Comparison of ENCODE assay signal across 8 cellular contexts in the genomic region with DNA sequence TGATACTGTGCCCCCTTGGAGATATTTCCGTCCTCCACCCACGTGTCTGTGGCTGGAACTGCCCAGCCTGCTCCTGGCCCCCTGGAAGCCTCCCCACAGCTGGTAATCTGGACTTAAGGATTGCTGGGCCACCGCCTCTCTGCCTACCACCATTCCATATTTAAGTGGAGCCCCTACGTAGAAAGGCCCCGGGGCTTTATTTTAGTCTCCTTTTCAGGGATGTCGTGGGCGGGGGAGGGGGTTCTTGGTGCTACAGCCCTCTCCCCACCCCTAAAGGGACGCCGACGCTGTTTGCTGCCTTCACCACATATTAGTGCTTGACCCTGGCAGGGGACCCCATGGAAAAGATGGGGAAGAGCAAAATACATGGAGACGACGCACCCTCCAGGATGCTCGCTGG. TPM values are rescaled to one million over a fixed set of nuclear protein-coding genes. Genes with fewer than 3 reads are reported as not detected.
DNase-seq lines count a peak whose midpoint lies in the region; ATAC-seq, FAIRE-seq and TF ChIP-seq lines count a peak whose summit lies in the region.

No MANE protein-coding gene starts in this region.

- H3K27ac ChIP-seq in HUES6 (ENCODE audit: low read depth, low read length) (no peak overlapping the region; the same call in 1 of the 2 replicates), astrocyte (ENCODE audit: low read depth, low read length) (peak overlapping the region; percentile 99), left lung (peak overlapping the region; percentile 83 to 94), stomach smooth muscle (ENCODE audit: low read length) (peak overlapping the region; percentile 97)

- peak overlapping the region; percentile 89 for H3K4me2 ChIP-seq in astrocyte (ENCODE audit: low read length)

- H3K9ac ChIP-seq in HUES6 (ENCODE audit: low read length): peak overlapping the region; percentile 77
- H3K9ac ChIP-seq in astrocyte (ENCODE audit: low read length): peak overlapping the region; percentile 87
- peak overlapping the region; percentile 68 for H3K9ac ChIP-seq in stomach smooth muscle (ENCODE audit: low read length in 2 of 2)

- no peaks in the 10 kb centered on the region for H3K27me3 Mint-ChIP-seq in astrocyte (ENCODE audit: low read depth, unreplicated experiment)

- peak overlapping the region; percentile 20 for H3K4me3 Mint-ChIP-seq in astrocyte (ENCODE audit: unreplicated experiment)

- H3K36me3 Mint-ChIP-seq in astrocyte (ENCODE audit: low read depth, unreplicated experiment): peaks cover 22% of the 10 kb centered on the region

- TF ChIP-seq CTCF in astrocyte (IDR thresholded peaks at IDR 0.05; ENCODE audit: insufficient read depth, low read depth, low read length): no peak
- TF ChIP-seq CTCF in left lung (IDR thresholded peaks at IDR 0.05): no peak

- peaks cover 18% of the 10 kb centered on the region for H3K4me1 Mint-ChIP-seq in astrocyte (ENCODE audit: low read depth, unreplicated experiment)

- ATAC-seq in left lung (no peak), HG02840 (IDR thresholded peaks at IDR 0.05; ENCODE audit: low FRiP score, unreplicated experiment) (no peak), GM18868 (IDR thresholded peaks at IDR 0.05; ENCODE audit: unreplicated experiment) (no peak), GM19328 (IDR thresholded peaks at IDR 0.05; ENCODE audit: unreplicated experiment) (no peak)

- peak overlapping the region; percentile 43 for H2AFZ ChIP-seq in astrocyte (ENCODE audit: low read depth, low read length)

- peaks cover 18% of the 10 kb centered on the region for H3K36me3 ChIP-seq in HUES6 (ENCODE audit: control insufficient read depth, insufficient read depth, low read length)
- H3K36me3 ChIP-seq in astrocyte (ENCODE audit: insufficient read depth, low read length): peaks cover 17% of the 10 kb centered on the region
- peaks cover 0 to 52% of the 10 kb centered on the region in 2 donors for H3K36me3 ChIP-seq in left lung
- H3K36me3 ChIP-seq in stomach smooth muscle (ENCODE audit: control insufficient read depth in 2 of 2, insufficient read depth in 2 of 2, low read length in 2 of 2): peaks cover 19 to 24% of the 10 kb centered on the region in 2 donors

- peak overlapping the region; percentile 88 for H3K27ac Mint-ChIP-seq in astrocyte (ENCODE audit: unreplicated experiment)

- peaks cover 16% of the 10 kb centered on the region for H3K79me2 ChIP-seq in astrocyte (ENCODE audit: insufficient read depth, low read length)

- peaks cover 10% of the 10 kb centered on the region for H4K20me1 ChIP-seq in astrocyte (ENCODE audit: insufficient read depth, low read length)

- no peaks in the 10 kb centered on the region for H3K9me3 Mint-ChIP-seq in astrocyte (ENCODE audit: unreplicated experiment)

- H3K4me1 ChIP-seq in HUES6 (ENCODE audit: control insufficient read depth, insufficient read depth, low read length): peaks cover 4% of the 10 kb centered on the region
- peaks cover 26% of the 10 kb centered on the region for H3K4me1 ChIP-seq in astrocyte (ENCODE audit: insufficient read depth, low read length)
- H3K4me1 ChIP-seq in left lung: peaks cover 24 to 50% of the 10 kb centered on the region in 2 donors
- H3K4me1 ChIP-seq in stomach smooth muscle (ENCODE audit: control insufficient read depth, insufficient read depth, low read length): peaks cover 35% of the 10 kb centered on the region

- no peak for FAIRE-seq in astrocyte (lab: Jason Lieb, UNC)

- intact Hi-C loops in left lung (cut with DNase I): no loop called here

- H3K4me3 ChIP-seq in HUES6 (ENCODE audit: low read depth, low read length): peak overlapping the region; percentile 73
- peak overlapping the region; percentile 43 for H3K4me3 ChIP-seq in astrocyte (ENCODE audit: insufficient read depth, low read depth, low read length)
- H3K4me3 ChIP-seq in left lung: peak overlapping the region in 1 of 2 donors; percentile 41
- peak overlapping the region in 1 of 2 donors; percentile 69 for H3K4me3 ChIP-seq in stomach smooth muscle (ENCODE audit: low read length in 2 of 2)

- DNase-seq in astrocyte (ENCODE audit: low read depth) (peak; percentile 31), left lung (no peak), NCI-H128 (lab: John Stamatoyannopoulos, UW; ENCODE audit: unreplicated experiment) (no peak)

- H3K9me3 ChIP-seq in HUES6 (ENCODE audit: control insufficient read depth, insufficient read depth, low read depth, low read length) (no peaks in the 10 kb centered on the region), astrocyte (ENCODE audit: insufficient read depth, low read depth, low read length) (no peaks in the 10 kb centered on the region), left lung (no peaks in the 10 kb centered on the region), stomach smooth muscle (ENCODE audit: control insufficient read depth in 2 of 2, low read length in 2 of 2) (no peaks in the 10 kb centered on the region)

- no peaks in the 10 kb centered on the region for H3K27me3 ChIP-seq in HUES6 (ENCODE audit: control insufficient read depth, insufficient read depth, low read length)
- H3K27me3 ChIP-seq in astrocyte (ENCODE audit: insufficient read depth, low read length): no peaks in the 10 kb centered on the region
- H3K27me3 ChIP-seq in left lung: no peaks in the 10 kb centered on the region
- no peaks in the 10 kb centered on the region for H3K27me3 ChIP-seq in stomach smooth muscle (ENCODE audit: control insufficient read depth in 1 of 2, insufficient read depth in 2 of 2, low read length in 2 of 2)

RNA-seq across cellular contexts. Expression of gene NOP53, which starts 2.7 kb away (rescaled TPM):
- 79.4 and 89.9 TPM in 2 replicates for total RNA-seq in astrocyte
- 100 to 1,000 TPM; 130 to 157 TPM for total RNA-seq in left lung

RNA-seq across cellular contexts. Expression of gene EHD2, which starts 29.4 kb away (rescaled TPM):
- total RNA-seq in astrocyte (159 and 170 TPM in 2 replicates), left lung (100 to 1,000 TPM; 195 to 263 TPM)

RNA-seq across cellular contexts. Expression of gene SELENOW, which starts 35.9 kb away (rescaled TPM):
- total RNA-seq in astrocyte (257 and 279 TPM in 2 replicates), left lung (100 to 1,000 TPM; 233 to 596 TPM)
